Comparison of ENCODE assay signal across 9 cellular contexts in the genomic region with DNA sequence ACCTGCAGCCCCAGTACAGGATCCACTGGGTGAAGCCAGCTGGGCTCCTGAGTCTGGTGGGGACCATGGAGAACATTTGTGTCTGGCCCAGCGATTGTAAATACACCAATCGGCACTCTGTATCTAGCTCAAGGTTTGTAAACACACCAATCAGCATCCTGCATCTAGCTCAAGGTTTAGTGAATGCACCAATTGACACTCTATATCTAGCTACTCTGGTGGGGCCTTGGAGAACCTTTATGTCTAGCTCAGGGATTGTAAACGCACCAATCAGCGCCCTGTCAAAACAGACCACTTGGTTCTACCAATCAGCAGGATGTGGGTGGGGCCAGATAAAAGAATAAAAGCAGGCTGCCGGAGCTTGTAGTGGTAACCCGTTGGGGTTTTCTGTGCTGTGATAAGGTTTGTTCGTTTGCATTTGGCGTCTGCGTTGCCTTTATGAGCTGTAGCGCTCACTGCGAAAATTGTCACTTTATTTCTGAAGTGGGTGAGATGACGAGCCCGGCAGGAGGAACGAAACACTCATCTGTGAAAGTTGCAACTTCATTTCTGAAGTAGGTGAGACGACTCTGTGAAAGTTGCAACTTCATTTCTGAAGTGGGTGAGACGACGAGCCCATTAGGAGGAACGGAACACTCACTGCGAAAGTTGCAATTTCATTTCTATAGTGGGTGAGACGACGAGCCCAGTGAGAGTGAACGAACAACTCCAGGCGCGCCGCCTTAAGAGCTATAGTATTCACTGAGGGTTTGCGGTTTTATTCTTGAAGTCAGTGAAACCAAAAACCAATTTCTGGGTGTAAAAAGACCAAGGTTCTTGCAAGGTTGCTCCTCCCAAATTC.
DNase-seq lines count a peak whose midpoint lies in the region; ATAC-seq and TF ChIP-seq lines count a peak whose summit lies in the region.
"Had no signal": no experiment of that assay in that cellular context is flagged by ENCODE, and none has a peak within 500 bp of the region (broad histone marks: within the 10 kb centered on the region; RNA-seq: fewer than 3 reads in every experiment).

No MANE protein-coding gene starts in this region.

- H3K4me1 ChIP-seq in OCI-LY1 (ENCODE audit: insufficient read depth, low read length, severe bottlenecking) = peaks cover 46% of the 10 kb centered on the region

- H3K4me3 ChIP-seq in OCI-LY1 (ENCODE audit: low read depth, low read length, poor library complexity, severe bottlenecking) = peak overlapping the region; percentile 50
- H3K4me3 ChIP-seq: HAP-1 had no signal

- H3K27ac ChIP-seq in OCI-LY1 (ENCODE audit: low read depth, low read length, poor library complexity, severe bottlenecking) (peak overlapping the region; percentile 97), substantia nigra (ENCODE audit: low read depth, low read length, poor library complexity, severe bottlenecking) (no peak overlapping the region)

- peak; percentile 61 for TF ChIP-seq POLR2A in GM18505 (IDR thresholded peaks at IDR 0.05; ENCODE audit: borderline replicate concordance, extremely low read depth, insufficient read depth, insufficient read length)

- H3F3A ChIP-seq in OCI-LY1 (ENCODE audit: insufficient read depth, low read length) = peaks cover 3% of the 10 kb centered on the region; the same call in 1 of the 2 replicates

- H3K9me3 ChIP-seq in OCI-LY1 (ENCODE audit: low read length) = no peaks in the 10 kb centered on the region
- H3K9me3 ChIP-seq: HAP-1 had no signal

- H3K9ac ChIP-seq in OCI-LY1 (ENCODE audit: low read length) = peak overlapping the region; percentile 45

- no peaks in the 10 kb centered on the region for H3K9me2 ChIP-seq in OCI-LY1 (ENCODE audit: low read depth, low read length)

- peak; percentile 84 for ATAC-seq in GM18505 (IDR thresholded peaks at IDR 0.05; ENCODE audit: unreplicated experiment)
- ATAC-seq in HG02588 (IDR thresholded peaks at IDR 0.05; ENCODE audit: unreplicated experiment) = peak; percentile 83

- no peaks in the 10 kb centered on the region for H3K79me2 ChIP-seq in OCI-LY1 (ENCODE audit: insufficient read depth, low read length)

- peak overlapping the region; percentile 64 for H3K4me2 ChIP-seq in OCI-LY1 (ENCODE audit: low read length)

- H3K36me3 ChIP-seq in OCI-LY1 (ENCODE audit: insufficient read depth, low read length) = no peaks in the 10 kb centered on the region; the same call in 1 of the 2 replicates
- H3K36me3 ChIP-seq: HAP-1 had no signal

- H3K27me3 ChIP-seq in OCI-LY1 (ENCODE audit: insufficient read depth, low read length) = no peaks in the 10 kb centered on the region

- TF ChIP-seq CTCF in OCI-LY1 (IDR thresholded peaks at IDR 0.05; ENCODE audit: low read length) = no peak

- H4K20me1 ChIP-seq in OCI-LY1 (ENCODE audit: insufficient read depth, low read length) = no peaks in the 10 kb centered on the region

- peak; percentile 58 for DNase-seq in activated gamma-delta T cell treated with anti-CD3 and anti-CD28 coated beads, Interleukin-2, amount 50 U/mL, for 16 hours (ENCODE audit: low read depth)
- DNase-seq in stimulated activated CD4-positive, alpha-beta T cell treated with anti-CD3 and anti-CD28 coated beads, Interleukin-1b, Interleukin-23, amount 100 ng/mL, for 4 hours (ENCODE audit: low read depth in 2 of 2) = peak; percentile 56 to 59
- DNase-seq in substantia nigra (lab: John Stamatoyannopoulos, UW) (no peak), NCI-H2227 (lab: John Stamatoyannopoulos, UW; ENCODE audit: unreplicated experiment) (no peak), anterior cingulate cortex (lab: John Stamatoyannopoulos, UW) (no peak)

- H2AFZ ChIP-seq in OCI-LY1 (ENCODE audit: low read length) = peak overlapping the region; percentile 94

Comparison
In these comparisons a context has a peak if more than half of its experiments do, and no peak if none do; other contexts are left out.
1. DNase-seq: peak in activated gamma-delta T cell treated with anti-CD3 and anti-CD28 coated beads, Interleukin-2, amount 50 U/mL, for 16 hours (single experiment) and stimulated activated CD4-positive, alpha-beta T cell treated with anti-CD3 and anti-CD28 coated beads, Interleukin-1b, Interleukin-23, amount 100 ng/mL, for 4 hours (2 of 2); none in substantia nigra (0 of 49), NCI-H2227 (single experiment) and anterior cingulate cortex (0 of 58).